19 cellular contexts compared by ENCODE assay signal in genomic region chr17:17402558-17402957, GRCh38.
DNase-seq lines count a peak whose midpoint lies in the region; ATAC-seq, FAIRE-seq and TF ChIP-seq lines count a peak whose summit lies in the region.
"Had no signal": no experiment of that assay in that cellular context is flagged by ENCODE, and none has a peak within 500 bp of the region (broad histone marks: within the 10 kb centered on the region; RNA-seq: fewer than 3 reads in every experiment).

No MANE protein-coding gene starts in this region.

- peaks cover 0 to 14% (median 0%) of the 10 kb centered on the region in 4 donors for H3K27me3 ChIP-seq in esophagus squamous epithelium

- no peak for TF ChIP-seq CTCF in D721Med (IDR thresholded peaks at IDR 0.05; ENCODE audit: insufficient read depth, missing control alignments)
- no peak for TF ChIP-seq CTCF in esophagus squamous epithelium (IDR thresholded peaks at IDR 0.05)

- no peak for ATAC-seq in natural killer cell treated with Interleukin-12 subunit alpha and Interleukin-12 subunit beta and Interleukin-15 and Interleukin-18, amount 100 ng/mL, for 72 hours
- no peak for ATAC-seq in GM19328 (IDR thresholded peaks at IDR 0.05; ENCODE audit: unreplicated experiment)
- ATAC-seq: activated CD4-positive, CD25-positive, alpha-beta regulatory T cell treated with anti-CD3 and anti-CD28 coated beads, Interleukin-2, amount 50 U/mL, for 24 hours; gastroesophageal sphincter had no signal

- H3K36me3 ChIP-seq in esophagus squamous epithelium = no peaks in the 10 kb centered on the region
- H3K36me3 ChIP-seq: gastroesophageal sphincter had no signal

- H3K27me3 Mint-ChIP-seq in natural killer cell treated with Interleukin-12 subunit alpha and Interleukin-12 subunit beta and Interleukin-15 and Interleukin-18, amount 100 ng/mL, for 72 hours = no peaks in the 10 kb centered on the region

- H3K9me3 ChIP-seq in esophagus squamous epithelium = no peaks in the 10 kb centered on the region
- H3K9me3 ChIP-seq: gastroesophageal sphincter had no signal

- no peak overlapping the region for H3K4me3 ChIP-seq in esophagus squamous epithelium
- H3K4me3 ChIP-seq: gastroesophageal sphincter had no signal

- WGBS in esophagus squamous epithelium, 2 donors = 81 to 82% methylated on average over 6 of the region's 6 CpGs

- H3K27ac Mint-ChIP-seq in natural killer cell treated with Interleukin-12 subunit alpha and Interleukin-12 subunit beta and Interleukin-15 and Interleukin-18, amount 100 ng/mL, for 72 hours = peak overlapping the region; percentile 35 to 85
- H3K27ac Mint-ChIP-seq: T-helper 1 cell treated with Interleukin-12 subunit alpha and Interleukin-12 subunit beta and Interleukin-4 antibody, amounts not matched to agents 30 μg/mL and 1 μg/mL, for 36 hours had no signal

- no peak for TF ChIP-seq POLR2A in esophagus squamous epithelium (IDR thresholded peaks at IDR 0.05)

- FAIRE-seq in D721Med (lab: Jason Lieb, UNC) = no peak
- FAIRE-seq: GM19239 had no signal

- intact Hi-C loops in esophagus squamous epithelium (cut with DNase I) = no loop called here

- H3K9me3 Mint-ChIP-seq in natural killer cell treated with Interleukin-12 subunit alpha and Interleukin-12 subunit beta and Interleukin-15 and Interleukin-18, amount 100 ng/mL, for 72 hours = no peaks in the 10 kb centered on the region
- H3K9me3 Mint-ChIP-seq: activated naive CD4-positive, alpha-beta T cell treated with anti-CD3 and anti-CD28 coated beads, Interleukin-2, amount 10 ng/mL, durations not matched to agents 7 days and 5 days; T-helper 1 cell treated with Interleukin-12 subunit alpha and Interleukin-12 subunit beta and Interleukin-4 antibody, amounts not matched to agents 30 μg/mL and 1 μg/mL, for 36 hours had no signal

- H3K4me3 Mint-ChIP-seq in natural killer cell treated with Interleukin-12 subunit alpha and Interleukin-12 subunit beta and Interleukin-15 and Interleukin-18, amount 100 ng/mL, for 72 hours = peak overlapping the region; percentile 42

- no peak overlapping the region for H3K27ac ChIP-seq in esophagus squamous epithelium
- H3K27ac ChIP-seq: 22Rv1, gastroesophageal sphincter, parathyroid adenoma had no signal

- peaks cover 0 to 16% (median 0%) of the 10 kb centered on the region in 3 donors for H3K4me1 ChIP-seq in esophagus squamous epithelium
- H3K4me1 ChIP-seq: gastroesophageal sphincter, parathyroid adenoma had no signal

- no peaks in the 10 kb centered on the region for H3K36me3 Mint-ChIP-seq in natural killer cell treated with Interleukin-12 subunit alpha and Interleukin-12 subunit beta and Interleukin-15 and Interleukin-18, amount 100 ng/mL, for 72 hours
- H3K36me3 Mint-ChIP-seq: activated naive CD4-positive, alpha-beta T cell treated with anti-CD3 and anti-CD28 coated beads, Interleukin-2, amount 10 ng/mL, durations not matched to agents 7 days and 5 days had no signal

- peaks cover 47 to 52% of the 10 kb centered on the region in 2 donors for H3K4me1 Mint-ChIP-seq in natural killer cell treated with Interleukin-12 subunit alpha and Interleukin-12 subunit beta and Interleukin-15 and Interleukin-18, amount 100 ng/mL, for 72 hours (ENCODE audit: low read depth in 2 of 2)

- DNase-seq in DMS53 (lab: John Stamatoyannopoulos, UW) (peak; percentile 33), DMS53 treated with DMSO at 0.1 percent for 48 hours (lab: John Stamatoyannopoulos, UW; ENCODE audit: unreplicated experiment) (no peak), GM03348 (ENCODE audit: low spot score) (peak; percentile 41), amniotic epithelial cell (ENCODE audit: low read depth) (peak; percentile 48), D721Med (ENCODE audit: insufficient read length, low spot score) (no peak), esophagus squamous epithelium (lab: John Stamatoyannopoulos, UW) (no peak)
- no peak for DNase-seq in natural killer cell treated with Interleukin-12 subunit alpha and Interleukin-12 subunit beta and Interleukin-15 and Interleukin-18, amount 100 ng/mL, for 72 hours (ENCODE audit: low spot score)
- DNase-seq: activated naive CD4-positive, alpha-beta T cell treated with anti-CD3 and anti-CD28 coated beads, Interleukin-2, amount 10 ng/mL, durations not matched to agents 7 days and 5 days; cerebellar nuclear complex; COR-L47; mesenchymal stem cell; NCI-H1930 had no signal

Comparison
In these comparisons a context has a peak if more than half of its experiments do, and no peak if none do; other contexts are left out.
1. DNase-seq: peak in DMS53 (single experiment), GM03348 (single experiment) and amniotic epithelial cell (single experiment); none in DMS53 treated with DMSO at 0.1 percent for 48 hours (single experiment), natural killer cell treated with Interleukin-12 subunit alpha and Interleukin-12 subunit beta and Interleukin-15 and Interleukin-18, amount 100 ng/mL, for 72 hours (single experiment), D721Med (single experiment) and esophagus squamous epithelium (single experiment).